29 cellular contexts compared by ENCODE assay signal in the genomic region with DNA sequence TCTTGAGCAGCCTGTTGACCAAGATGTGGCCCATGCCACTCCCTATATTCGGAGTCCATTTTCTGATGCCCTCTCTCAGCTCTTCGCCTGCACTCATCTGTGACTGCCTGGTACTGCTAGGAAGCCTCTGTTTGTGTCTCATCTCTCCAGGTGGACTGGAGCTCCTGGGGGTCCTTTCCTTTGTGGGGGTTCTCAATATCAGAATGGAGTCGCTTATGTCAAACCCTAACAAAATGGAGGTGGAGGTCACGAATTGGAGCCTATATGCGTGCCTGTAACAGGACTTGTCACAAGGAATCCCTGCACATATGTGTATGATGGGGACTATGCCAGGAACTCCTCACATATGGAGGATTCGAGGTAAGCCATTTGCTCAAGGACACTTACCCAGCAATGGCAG.
"Had no signal": no experiment of that assay in that cellular context is flagged by ENCODE, and none has a peak within 500 bp of the region (broad histone marks: within the 10 kb centered on the region; RNA-seq: fewer than 3 reads in every experiment).

No MANE protein-coding gene starts in this region.

- H3K9me3 Mint-ChIP-seq: activated naive CD4-positive, alpha-beta T cell treated with anti-CD3 and anti-CD28 coated beads, Interleukin-2, amount 50 U/mL, for 24 hours had no signal

- H3K4me3 Mint-ChIP-seq: activated CD4-positive, alpha-beta memory T cell treated with anti-CD3 and anti-CD28 coated beads for 36 hours; activated naive CD4-positive, alpha-beta T cell treated with anti-CD3 and anti-CD28 coated beads for 36 hours; activated naive CD4-positive, alpha-beta T cell treated with anti-CD3 and anti-CD28 coated beads, Interleukin-2, amount 50 U/mL, for 24 hours; activated naive CD8-positive, alpha-beta T cell treated with anti-CD3 and anti-CD28 coated beads for 36 hours; activated naive CD8-positive, alpha-beta T cell treated with anti-CD3 and anti-CD28 coated beads, Interleukin-2, amount 50 U/mL, for 24 hours; activated T-helper 1 cell treated with anti-CD3 and anti-CD28 coated beads, Interleukin-12 subunit alpha, Interleukin-12 subunit beta, Interleukin-2, Interleukin-4 antibody, amounts not matched to agents 30 ng/mL and 10 ng/mL and 1 ng/mL, durations not matched to agents 14 hours and 24 hours and 36 hours had no signal

- H3K27ac ChIP-seq: adrenal gland, body of pancreas, epithelial cell of prostate, esophagus squamous epithelium, gastroesophageal sphincter, heart right ventricle had no signal

- H3K9me3 ChIP-seq: body of pancreas had no signal

- FAIRE-seq: colon, endometrium, endothelial cell of umbilical vein had no signal

- H3K4me1 ChIP-seq: body of pancreas, esophagus squamous epithelium, gastroesophageal sphincter had no signal

- ATAC-seq: activated naive CD8-positive, alpha-beta T cell treated with anti-CD3 and anti-CD28 coated beads, Interleukin-2, amount 50 U/mL, for 24 hours; body of pancreas; gastroesophageal sphincter; heart right ventricle had no signal

- H3K27me3 Mint-ChIP-seq: activated CD4-positive, alpha-beta memory T cell treated with anti-CD3 and anti-CD28 coated beads for 36 hours; activated naive CD4-positive, alpha-beta T cell treated with anti-CD3 and anti-CD28 coated beads, Interleukin-2, amount 50 U/mL, for 24 hours; activated naive CD8-positive, alpha-beta T cell treated with anti-CD3 and anti-CD28 coated beads for 36 hours; activated naive CD8-positive, alpha-beta T cell treated with anti-CD3 and anti-CD28 coated beads, Interleukin-2, amount 50 U/mL, for 24 hours had no signal

- H3K36me3 ChIP-seq: adrenal gland, esophagus squamous epithelium, gastroesophageal sphincter, heart right ventricle had no signal

- DNase-seq: activated CD4-positive, alpha-beta memory T cell treated with anti-CD3 and anti-CD28 coated beads for 36 hours; activated CD4-positive, alpha-beta T cell treated with anti-CD3 and anti-CD28 coated beads for 48 hours; activated CD4-positive, CD25-positive, alpha-beta regulatory T cell; activated effector memory CD4-positive, alpha-beta T cell treated with anti-CD3 and anti-CD28 coated beads, Interleukin-2, amount 50 U/mL, for 16 hours; activated naive CD4-positive, alpha-beta T cell treated with anti-CD3 and anti-CD28 coated beads for 36 hours; activated naive CD8-positive, alpha-beta T cell treated with anti-CD3 and anti-CD28 coated beads for 36 hours; activated naive CD8-positive, alpha-beta T cell treated with anti-CD3 and anti-CD28 coated beads, Interleukin-2, amount 50 U/mL, for 24 hours; activated T-cell treated with anti-CD3 and anti-CD28 coated beads, Interleukin-2, amount 50 U/mL, for 1 hour; activated T-cell treated with anti-CD3 and anti-CD28 coated beads, Interleukin-2, amount 50 U/mL, for 48 hours; adrenal gland; amygdala; aorta; body of pancreas; caudate nucleus; cortex of kidney; dermis blood vessel endothelial cell; effector CD4-positive, alpha-beta T cell; esophagus squamous epithelium; foreskin melanocyte; heart right ventricle; T-helper 2 cell had no signal

- H3K27me3 ChIP-seq: adrenal gland, body of pancreas, esophagus squamous epithelium, gastroesophageal sphincter, heart right ventricle had no signal

- H3K4me3 ChIP-seq: adrenal gland, body of pancreas, esophagus squamous epithelium, gastroesophageal sphincter, heart right ventricle had no signal

- H3K27ac Mint-ChIP-seq: activated CD4-positive, alpha-beta memory T cell treated with anti-CD3 and anti-CD28 coated beads for 36 hours; activated naive CD4-positive, alpha-beta T cell treated with anti-CD3 and anti-CD28 coated beads for 36 hours; activated naive CD8-positive, alpha-beta T cell treated with anti-CD3 and anti-CD28 coated beads, Interleukin-2, amount 50 U/mL, for 24 hours; activated T-helper 1 cell treated with anti-CD3 and anti-CD28 coated beads, Interleukin-12 subunit alpha, Interleukin-12 subunit beta, Interleukin-2, Interleukin-4 antibody, amounts not matched to agents 30 ng/mL and 10 ng/mL and 1 ng/mL, durations not matched to agents 14 hours and 24 hours and 36 hours; activated T-helper 2 cell treated with anti-CD3 and anti-CD28 coated beads, Interferon-gamma antibody, Interleukin-2, Interleukin-4, amounts not matched to agents 10 μg/mL and 5 μg/mL and 100 μg/mL, durations not matched to agents 14 hours and 24 hours and 36 hours had no signal
